In genomic region chr16:6836771-6837170, GRCh38 we compare ENCODE assay signal across 17 cellular contexts.
"Had no signal": no experiment of that assay in that cellular context is flagged by ENCODE, and none has a peak within 500 bp of the region (broad histone marks: within the 10 kb centered on the region; RNA-seq: fewer than 3 reads in every experiment).

No MANE protein-coding gene starts in this region.

- H3K9me3 ChIP-seq: colonic mucosa, ovary had no signal

- H3K36me3 Mint-ChIP-seq: memory B cell, mesothelial cell of epicardium, natural killer cell, neural progenitor cell had no signal

- H3K27me3 Mint-ChIP-seq: memory B cell had no signal

- H3K36me3 ChIP-seq: colonic mucosa, left ventricle myocardium inferior, lower lobe of right lung, neural progenitor cell, ovary, spleen had no signal

- H3K4me1 Mint-ChIP-seq: endodermal cell, memory B cell, mesothelial cell of epicardium, natural killer cell, neural progenitor cell had no signal

- H3K4me3 Mint-ChIP-seq: endodermal cell, memory B cell, mesothelial cell of epicardium, natural killer cell, neural progenitor cell had no signal

- H3K27ac ChIP-seq: colonic mucosa, left ventricle myocardium inferior, lower lobe of right lung, neural progenitor cell, ovary, spleen had no signal

- H3K4me1 ChIP-seq: colonic mucosa, left ventricle myocardium inferior, lower lobe of right lung, neural progenitor cell, spleen had no signal

- ATAC-seq: lower lobe of right lung, natural killer cell, sciatic nerve had no signal

- H3K4me3 ChIP-seq: colonic mucosa, left ventricle myocardium inferior, lower lobe of right lung, neural progenitor cell, ovary, spleen had no signal

- H3K27me3 ChIP-seq: colonic mucosa, neural progenitor cell, ovary, spleen had no signal

- H3K27ac Mint-ChIP-seq: endodermal cell, memory B cell, mesothelial cell of epicardium, natural killer cell, neural progenitor cell had no signal

- H3K9me3 Mint-ChIP-seq: endodermal cell had no signal

- DNase-seq: colonic mucosa; dermis blood vessel endothelial cell; endodermal cell; left ventricle myocardium inferior; lower lobe of right lung; natural killer cell; ovary; spleen; stimulated activated CD4-positive, alpha-beta T cell treated with anti-CD3 and anti-CD28 coated beads, Interleukin-15, amount 100 ng/mL, for 24 hours; stimulated activated CD4-positive, alpha-beta T cell treated with anti-CD3 and anti-CD28 coated beads, Interleukin-1b, Interleukin-23, amount 100 ng/mL, for 48 hours; stimulated activated CD4-positive, alpha-beta T cell treated with anti-CD3 and anti-CD28 coated beads, Interleukin-4, amount 100 ng/mL, for 24 hours; stimulated activated naive CD4-positive, alpha-beta T cell; trophoblast cell had no signal
